Comparison of ENCODE assay signal across 20 cellular contexts in genomic region chr1:184574588-184574987, GRCh38.
DNase-seq lines count a peak whose midpoint lies in the region; ATAC-seq, FAIRE-seq and TF ChIP-seq lines count a peak whose summit lies in the region.
"Had no signal": no experiment of that assay in that cellular context is flagged by ENCODE, and none has a peak within 500 bp of the region (broad histone marks: within the 10 kb centered on the region; RNA-seq: fewer than 3 reads in every experiment).

No MANE protein-coding gene starts in this region.

- H3K4me3 Mint-ChIP-seq in H9 (no peak overlapping the region), brain (peak overlapping the region; percentile 9 to 57 (median 34))
- H3K4me3 Mint-ChIP-seq: activated T-helper 1 cell treated with anti-CD3 and anti-CD28 coated beads, Interleukin-12 subunit alpha, Interleukin-12 subunit beta, Interleukin-2, Interleukin-4 antibody, amounts not matched to agents 30 ng/mL and 10 ng/mL and 1 ng/mL, durations not matched to agents 14 hours and 24 hours and 36 hours; CD4-positive, alpha-beta memory T cell; effector memory CD8-positive, alpha-beta T cell had no signal

- no peak overlapping the region for H2BK15ac ChIP-seq in H9 (ENCODE audit: low read depth, low read length)

- H3K4me1 Mint-ChIP-seq in H9 (peaks cover 11 to 21% of the 10 kb centered on the region in 2 experiments), brain (peaks cover 24% of the 10 kb centered on the region)
- H3K4me1 Mint-ChIP-seq: CD4-positive, alpha-beta memory T cell had no signal

- H2BK20ac ChIP-seq in H9 (ENCODE audit: low read depth, low read length, poor library complexity, severe bottlenecking): no peak overlapping the region

- H4K5ac ChIP-seq in H9 (ENCODE audit: insufficient read length, low read depth, low read length): no peak overlapping the region

- H3K14ac ChIP-seq in H9 (ENCODE audit: insufficient read depth, low read length): no peak overlapping the region

- H3K36me3 Mint-ChIP-seq in H9 (ENCODE audit: insufficient read depth in 1 of 3, low read depth in 3 of 3): peaks cover 0 to 10% (median 0%) of the 10 kb centered on the region in 3 experiments; a peak in 3 of 7 replicates
- peaks cover 16% of the 10 kb centered on the region for H3K36me3 Mint-ChIP-seq in brain
- H3K36me3 Mint-ChIP-seq: CD4-positive, alpha-beta memory T cell had no signal

- ATAC-seq in psoas muscle (peak in 2 of 4 donors; percentile 51 to 57), HG03354 (IDR thresholded peaks at IDR 0.05; ENCODE audit: poor library complexity, severe bottlenecking, unreplicated experiment) (no peak), GM19023 (IDR thresholded peaks at IDR 0.05; ENCODE audit: unreplicated experiment) (no peak), pancreas (no peak)
- ATAC-seq: activated CD4-positive, CD25-positive, alpha-beta regulatory T cell treated with anti-CD3 and anti-CD28 coated beads, Interleukin-2, amount 50 U/mL, for 24 hours; effector memory CD8-positive, alpha-beta T cell; PC-3 had no signal

- no peak overlapping the region for H2AFZ ChIP-seq in H9 (ENCODE audit: low read length)

- H3K27me3 Mint-ChIP-seq in H9 (ENCODE audit: low read depth) (no peaks in the 10 kb centered on the region), brain (no peaks in the 10 kb centered on the region)
- H3K27me3 Mint-ChIP-seq: CD4-positive, alpha-beta memory T cell; effector memory CD8-positive, alpha-beta T cell had no signal

- no peak overlapping the region for H2BK5ac ChIP-seq in H9 (ENCODE audit: insufficient read length, low read length)

- H3K4me3 ChIP-seq in psoas muscle (no peak overlapping the region), pancreas (no peak overlapping the region)
- H3K4me3 ChIP-seq: MG63, SJSA1, vagina had no signal

- intact Hi-C loops in psoas muscle (cut with DNase I): loop anchor here in 1 of 2 donors (10.0 kb wide), 1 partner anchor 90 kb away; no protein-coding TSS in a partner anchor
- intact Hi-C loops in pancreas (cut with DNase I): no loop called here

- no peak for TF ChIP-seq CTCF in H9 (conservative IDR thresholded peaks at IDR 0.05)
- no peak for TF ChIP-seq CTCF in brain (conservative IDR thresholded peaks at IDR 0.05)
- TF ChIP-seq CTCF in psoas muscle (IDR thresholded peaks at IDR 0.05): no peak
- no peak for TF ChIP-seq CTCF in pancreas (IDR thresholded peaks at IDR 0.05)

- FAIRE-seq in pancreas (lab: Jason Lieb, UNC): no peak
- FAIRE-seq: bronchial epithelial cell had no signal

- no CpG with 5 or more reads among the region's 8 CpGs for WGBS in H9 (ENCODE audit: extremely low coverage, insufficient read length, low lambda C conversion rate)
- 46 to 76% (median 51%) methylated on average over 8 of the region's 8 CpGs for WGBS in psoas muscle, 3 donors
- WGBS in pancreas, 2 donors: 86 to 92% methylated on average over 8 of the region's 8 CpGs

- H3T11ph ChIP-seq in H9 (ENCODE audit: low read length): no peak overlapping the region

- H2BK120ac ChIP-seq in H9 (ENCODE audit: low read depth, low read length, poor library complexity, severe bottlenecking): no peak overlapping the region

- no peak overlapping the region for H3K4me2 ChIP-seq in H9 (ENCODE audit: insufficient read depth, insufficient read length, low read length)

- H3K27ac ChIP-seq in H9 (ENCODE audit: insufficient read length, low read depth, low read length) (no peak overlapping the region), psoas muscle (peak overlapping the region; percentile 19), pancreas (no peak overlapping the region)
- H3K27ac ChIP-seq: SJSA1, vagina had no signal

- H3K18ac ChIP-seq in H9 (ENCODE audit: insufficient read length, low read depth, low read length): no peak overlapping the region

- no peak overlapping the region for H2AK5ac ChIP-seq in H9 (ENCODE audit: insufficient read length, low read length)

- H3K9me3 ChIP-seq in H9 (ENCODE audit: control insufficient read depth, low read depth, low read length): no peaks in the 10 kb centered on the region
- no peaks in the 10 kb centered on the region for H3K9me3 ChIP-seq in psoas muscle
- H3K9me3 ChIP-seq in pancreas: no peaks in the 10 kb centered on the region
- H3K9me3 ChIP-seq: MG63, SJSA1, vagina had no signal

- no peak overlapping the region for H4K8ac ChIP-seq in H9 (replicated peaks; ENCODE audit: insufficient read length, low read depth, low read length)

- no peak overlapping the region for H3K56ac ChIP-seq in H9 (ENCODE audit: insufficient read length, low read depth, low read length)

- H3K27me3 ChIP-seq in H9 (ENCODE audit: insufficient read depth, low read length): no peaks in the 10 kb centered on the region
- H3K27me3 ChIP-seq in psoas muscle (ENCODE audit: insufficient read depth in 3 of 3, low read length in 2 of 3): no peaks in the 10 kb centered on the region
- no peaks in the 10 kb centered on the region for H3K27me3 ChIP-seq in pancreas
- H3K27me3 ChIP-seq: MG63, SJSA1, vagina had no signal

- H3K36me3 ChIP-seq in psoas muscle (ENCODE audit: insufficient read depth in 1 of 2, low read depth in 1 of 2): no peaks in the 10 kb centered on the region
- H3K36me3 ChIP-seq in pancreas: no peaks in the 10 kb centered on the region
- H3K36me3 ChIP-seq: MG63, SJSA1, vagina had no signal

- H3K9me3 Mint-ChIP-seq in H9 (no peaks in the 10 kb centered on the region; a peak in 1 of 5 replicates), brain (no peaks in the 10 kb centered on the region)
- H3K9me3 Mint-ChIP-seq: activated T-helper 1 cell treated with anti-CD3 and anti-CD28 coated beads, Interleukin-12 subunit alpha, Interleukin-12 subunit beta, Interleukin-2, Interleukin-4 antibody, amounts not matched to agents 30 ng/mL and 10 ng/mL and 1 ng/mL, durations not matched to agents 14 hours and 24 hours and 36 hours; CD4-positive, alpha-beta memory T cell; effector memory CD8-positive, alpha-beta T cell had no signal

- no peaks in the 10 kb centered on the region for H4K20me1 ChIP-seq in H9 (ENCODE audit: control insufficient read depth, insufficient read depth, insufficient read length)

- no peak overlapping the region for H3K4ac ChIP-seq in H9 (ENCODE audit: low read depth, low read length)

- H3K4me1 ChIP-seq in H9 (ENCODE audit: insufficient read depth, low read length) (no peaks in the 10 kb centered on the region), psoas muscle (peaks cover 32% of the 10 kb centered on the region), pancreas (no peaks in the 10 kb centered on the region)
- H3K4me1 ChIP-seq: SJSA1 had no signal

- no peak overlapping the region for H2BK12ac ChIP-seq in H9 (ENCODE audit: insufficient read length, low read depth, low read length)

- DNase-seq in H9 (peak; percentile 56), iPS-NIHi7 (ENCODE audit: extremely low spot score) (peak; percentile 43), psoas muscle (no peak), islet precursor cell (no peak), pancreas (no peak)
- DNase-seq: CD4-positive, alpha-beta memory T cell; DND-41; effector memory CD8-positive, alpha-beta T cell; MG63; NCI-H524 treated with DMSO at 0.1 percent for 48 hours; PC-3; stimulated activated CD4-positive, alpha-beta T cell treated with anti-CD3 and anti-CD28 coated beads, Interleukin-1b, Interleukin-23, amount 100 ng/mL, for 48 hours had no signal

- H3K27ac Mint-ChIP-seq in H9 (peak overlapping the region; percentile 13 to 26 (median 18); a peak in 5 of 7 replicates), brain (peak overlapping the region; percentile 22 to 86 (median 83))
- H3K27ac Mint-ChIP-seq: activated T-helper 1 cell treated with anti-CD3 and anti-CD28 coated beads, Interleukin-12 subunit alpha, Interleukin-12 subunit beta, Interleukin-2, Interleukin-4 antibody, amounts not matched to agents 30 ng/mL and 10 ng/mL and 1 ng/mL, durations not matched to agents 14 hours and 24 hours and 36 hours; CD4-positive, alpha-beta memory T cell; effector memory CD8-positive, alpha-beta T cell had no signal

- no peak overlapping the region for H3K9ac ChIP-seq in H9 (ENCODE audit: extremely low read depth, insufficient read length, low read length)

- H3K79me2 ChIP-seq in H9 (ENCODE audit: insufficient read depth, low read length): no peaks in the 10 kb centered on the region

- H4K91ac ChIP-seq in H9 (ENCODE audit: insufficient read length, low read depth, low read length): no peak overlapping the region

- H3K23ac ChIP-seq in H9 (ENCODE audit: insufficient read length, low read depth, low read length): no peak overlapping the region

- no peaks in the 10 kb centered on the region for H3K23me2 ChIP-seq in H9 (ENCODE audit: insufficient read length, low read depth, low read length, poor library complexity, severe bottlenecking)

- H3K79me1 ChIP-seq in H9 (ENCODE audit: insufficient read depth, low read depth, low read length, poor library complexity, severe bottlenecking): no peaks in the 10 kb centered on the region

Comparison
In these comparisons a context has a peak if more than half of its experiments do, and no peak if none do; other contexts are left out.
1. DNase-seq: peak in H9 (single experiment) and iPS-NIHi7 (single experiment); none in psoas muscle (0 of 2), islet precursor cell (single experiment) and pancreas (0 of 6).
2. H3K4me3 Mint-ChIP-seq: peak in brain (5 of 5); none in H9 (0 of 2).